Comparison of ENCODE assay signal across 1 cellular context in the genomic region with DNA sequence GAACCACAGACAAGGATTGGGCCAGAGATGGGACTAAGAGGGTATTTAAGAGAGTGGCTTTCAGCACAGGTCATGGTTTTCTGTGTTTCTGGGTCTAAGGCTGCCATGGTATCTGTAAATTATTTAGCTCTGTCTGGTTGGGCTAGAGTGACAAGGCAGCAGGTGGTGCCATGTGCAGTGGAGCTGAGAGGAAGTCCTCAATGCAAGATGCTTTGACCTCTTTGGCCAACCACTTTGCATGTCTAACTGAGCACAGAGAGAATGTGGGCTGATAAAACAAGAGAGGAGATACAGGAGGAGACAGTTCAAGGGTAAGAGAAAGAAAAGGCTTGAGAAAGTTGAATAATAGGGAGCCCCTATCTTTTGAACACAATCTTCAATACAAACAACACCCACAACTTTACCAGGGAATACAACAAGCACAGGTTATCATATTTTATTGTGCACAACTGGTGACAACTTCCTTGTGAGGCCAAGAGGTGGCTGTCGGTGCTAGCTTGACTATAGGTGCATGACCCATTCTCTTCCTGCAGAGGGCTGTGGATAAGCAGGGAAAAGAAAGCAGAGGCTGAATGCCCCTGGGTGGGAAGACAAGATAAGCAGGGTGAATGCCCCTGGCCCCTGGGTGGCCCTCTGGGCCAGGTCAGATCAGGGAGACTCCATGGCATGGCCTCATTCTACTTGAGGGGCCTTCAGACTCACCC.
TF ChIP-seq lines count a peak whose summit lies in the region.

No MANE protein-coding gene starts in this region.

TF ChIP-seq in HCT116, 20 proteins besides CTCF, POLR2A, EP300 and RAD21:
- TF ChIP-seq EZH2phosphoT487 (IDR thresholded peaks at IDR 0.05; ENCODE audit: borderline replicate concordance): no peak
- TF ChIP-seq POLR2AphosphoS5 (IDR thresholded peaks at IDR 0.05; ENCODE audit: low read depth, low read length): no peak
- no peak for TF ChIP-seq FOSL1 (IDR thresholded peaks at IDR 0.05; ENCODE audit: low read depth)
- TF ChIP-seq TCF7L2 (IDR thresholded peaks at IDR 0.05; ENCODE audit: borderline replicate concordance, extremely low read depth, insufficient read depth, insufficient read length): no peak
- no peak for TF ChIP-seq EGR1 (IDR thresholded peaks at IDR 0.05; ENCODE audit: low read depth)
- TF ChIP-seq ELF1 (IDR thresholded peaks at IDR 0.05; ENCODE audit: borderline replicate concordance, low read depth): no peak
TF ChIP-seq in HCT116: peak in this region for 0.
